Comparison of ENCODE assay signal across 28 cellular contexts in the genomic region with DNA sequence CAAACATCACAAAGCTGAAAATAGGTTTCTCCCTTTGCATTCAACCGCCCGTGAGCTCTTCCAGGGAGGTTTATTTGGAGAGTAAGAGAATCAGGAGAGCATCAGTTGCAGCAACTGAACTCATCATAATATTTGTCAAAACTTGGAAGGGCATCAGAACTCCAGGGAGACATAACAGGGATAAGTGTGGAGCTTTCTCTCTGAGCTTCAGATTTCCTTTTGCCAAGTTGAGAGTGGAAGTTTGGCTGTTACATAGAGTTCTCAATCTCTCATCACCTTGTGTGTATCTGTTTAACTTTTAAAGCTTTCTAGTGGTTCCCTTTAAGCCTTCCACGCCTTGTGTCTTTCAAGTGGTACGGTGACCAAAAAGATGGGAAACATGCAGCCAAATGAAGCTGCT. TPM values are rescaled to one million over a fixed set of nuclear protein-coding genes. Genes with fewer than 3 reads are reported as not detected.
A peak's percentile ranks its signal among the peaks of the same experiment; 100 is the strongest.
DNase-seq lines count a peak whose midpoint lies in the region; ATAC-seq and TF ChIP-seq lines count a peak whose summit lies in the region.
"Had no signal": no experiment of that assay in that cellular context is flagged by ENCODE, and none has a peak within 500 bp of the region (broad histone marks: within the 10 kb centered on the region; RNA-seq: fewer than 3 reads in every experiment).

No MANE protein-coding gene starts in this region.

- ATAC-seq in heart left ventricle (peak; percentile 37 to 67 (median 66)), left cardiac atrium (peak; percentile 82 to 85), aorta (ENCODE audit: low FRiP score) (peak; percentile 11), GM21576 (IDR thresholded peaks at IDR 0.05; ENCODE audit: unreplicated experiment) (no peak)
- ATAC-seq: K562 had no signal

- H3K27ac ChIP-seq in heart left ventricle: peak overlapping the region in 1 of 12 donors; percentile 63
- H3K27ac ChIP-seq in right atrium auricular region: no peak overlapping the region
- H3K27ac ChIP-seq in rectal smooth muscle tissue (ENCODE audit: low read depth, low read length): peak overlapping the region; percentile 76
- H3K27ac ChIP-seq in aorta (ENCODE audit: low read depth in 1 of 2, low read length in 2 of 2): no peak overlapping the region
- H3K27ac ChIP-seq: BLaER1 treated with 17β-estradiol and CSF1 and Interleukin-3, amounts not matched to agents 10 nM and 100 nM; SK-N-MC had no signal

- 41 to 47% (median 45%) methylated on average over 4 of the region's 4 CpGs for WGBS in heart left ventricle, 4 donors
- WGBS in aorta, 2 donors: 77 to 81% methylated on average over 4 of the region's 4 CpGs

- peaks cover 0 to 3% (median 0%) of the 10 kb centered on the region in 12 donors for H3K4me1 ChIP-seq in heart left ventricle
- H3K4me1 ChIP-seq in right atrium auricular region: peaks cover 0 to 12% of the 10 kb centered on the region in 2 donors
- H3K4me1 ChIP-seq in rectal smooth muscle tissue (ENCODE audit: control insufficient read depth, insufficient read depth, low read length): peaks cover 22% of the 10 kb centered on the region
- H3K4me1 ChIP-seq in aorta (ENCODE audit: control insufficient read depth in 1 of 2, insufficient read depth in 2 of 2, low read length in 2 of 2): no peaks in the 10 kb centered on the region
- H3K4me1 ChIP-seq: HAP-1 had no signal

- no peak for DNase-seq in heart left ventricle
- DNase-seq in right atrium auricular region (ENCODE audit: low spot score): no peak
- no peak for DNase-seq in left cardiac atrium
- no peak for DNase-seq in aorta
- DNase-seq in central memory CD4-positive, alpha-beta T cell: no peak
- no peak for DNase-seq in activated T-cell treated with anti-CD3 and anti-CD28 coated beads for 4 hours
- DNase-seq: CD4-positive, alpha-beta T cell; DMS53; GOT3; HFFc6; Kasumi-1; NCI-H1105 treated with DMSO at 0.1 percent for 48 hours; NCI-H146; NCI-H1930; NCI-H2107; NCI-H446; NCI-H524 treated with DMSO at 0.1 percent for 48 hours; NCI-H82; NK-92 treated with Interleukin-12 subunit alpha and Interleukin-12 subunit beta, amount 100 ng/mL, for 24 hours; RPMI8226; SIG-M5 had no signal

- H3K9me3 ChIP-seq in heart left ventricle (no peaks in the 10 kb centered on the region), right atrium auricular region (no peaks in the 10 kb centered on the region), aorta (ENCODE audit: control insufficient read depth, low read length) (no peaks in the 10 kb centered on the region)
- H3K9me3 ChIP-seq: HAP-1 had no signal

- no peak overlapping the region for H3K9ac ChIP-seq in rectal smooth muscle tissue (ENCODE audit: low read length)
- H3K9ac ChIP-seq: BLaER1 treated with 17β-estradiol and CSF1 and Interleukin-3, amounts not matched to agents 10 nM and 100 nM had no signal

- no peaks in the 10 kb centered on the region for H3K36me3 ChIP-seq in heart left ventricle
- no peaks in the 10 kb centered on the region for H3K36me3 ChIP-seq in right atrium auricular region
- H3K36me3 ChIP-seq in rectal smooth muscle tissue (ENCODE audit: control insufficient read depth, insufficient read depth, low read length): no peaks in the 10 kb centered on the region
- H3K36me3 ChIP-seq in aorta (ENCODE audit: control insufficient read depth in 1 of 2, insufficient read depth in 2 of 2, low read length in 1 of 2): no peaks in the 10 kb centered on the region
- H3K36me3 ChIP-seq: BLaER1 treated with 17β-estradiol and CSF1 and Interleukin-3, amounts not matched to agents 10 nM and 100 nM; HAP-1 had no signal

- intact Hi-C loops in heart left ventricle (cut with DNase I): loop anchor here in 2 of 10 donors (5.0 kb wide), 2 partner anchors 682 to 687 kb away; no protein-coding TSS in a partner anchor
- intact Hi-C loops in left cardiac atrium (cut with DNase I): loop anchor here in 1 of 2 donors (10.0 kb wide), 1 partner anchor 685 kb away; no protein-coding TSS in a partner anchor
- intact Hi-C loops in aorta (cut with DNase I): no loop called here

- H3K27me3 ChIP-seq in heart left ventricle: no peaks in the 10 kb centered on the region
- H3K27me3 ChIP-seq in right atrium auricular region: no peaks in the 10 kb centered on the region
- H3K27me3 ChIP-seq in rectal smooth muscle tissue (ENCODE audit: control insufficient read depth, insufficient read depth, low read length): no peaks in the 10 kb centered on the region
- H3K27me3 ChIP-seq in aorta (ENCODE audit: control insufficient read depth in 1 of 2, insufficient read depth in 2 of 2, low read length in 1 of 2): peaks cover 0 to 2% of the 10 kb centered on the region in 2 donors
- H3K27me3 ChIP-seq: BLaER1 treated with 17β-estradiol and CSF1 and Interleukin-3, amounts not matched to agents 10 nM and 100 nM had no signal

- TF ChIP-seq CTCF in heart left ventricle (IDR thresholded peaks at IDR 0.05): no peak
- no peak for TF ChIP-seq CTCF in right atrium auricular region (IDR thresholded peaks at IDR 0.05)

- H3K4me3 ChIP-seq in heart left ventricle: no peak overlapping the region
- H3K4me3 ChIP-seq in right atrium auricular region: no peak overlapping the region
- H3K4me3 ChIP-seq in rectal smooth muscle tissue (ENCODE audit: low read length): no peak overlapping the region
- no peak overlapping the region for H3K4me3 ChIP-seq in aorta (ENCODE audit: low read length in 2 of 2)
- H3K4me3 ChIP-seq: BLaER1 treated with 17β-estradiol and CSF1 and Interleukin-3, amounts not matched to agents 10 nM and 100 nM; HAP-1; K562; SK-N-MC had no signal

- no peak for TF ChIP-seq POLR2A in heart left ventricle (IDR thresholded peaks at IDR 0.05)

RNA-seq across cellular contexts. Expression of a gene that starts 18.8 kb away (rescaled TPM):
- total RNA-seq in heart left ventricle (1 to 10 TPM in 1 of 9 donors, under 1 TPM in 1, not detected in 7; 0.04 to 3.7 TPM), right atrium auricular region (under 1 TPM; 0.08 to 0.52 TPM), left cardiac atrium (under 1 TPM; 0.08 to 0.09 TPM), aorta (1 to 10 TPM in 1 of 2 donors, under 1 TPM in 1; 0.19 to 1.3 TPM)
- polyA plus RNA-seq in heart left ventricle (not detected), aorta (under 1 TPM in 1 of 2 donors, not detected in 1; 0.50 TPM)
- total RNA-seq: CD4-positive, alpha-beta T cell; K562; MCF 10A had no signal
